8 cellular contexts compared by ENCODE assay signal in the genomic region with DNA sequence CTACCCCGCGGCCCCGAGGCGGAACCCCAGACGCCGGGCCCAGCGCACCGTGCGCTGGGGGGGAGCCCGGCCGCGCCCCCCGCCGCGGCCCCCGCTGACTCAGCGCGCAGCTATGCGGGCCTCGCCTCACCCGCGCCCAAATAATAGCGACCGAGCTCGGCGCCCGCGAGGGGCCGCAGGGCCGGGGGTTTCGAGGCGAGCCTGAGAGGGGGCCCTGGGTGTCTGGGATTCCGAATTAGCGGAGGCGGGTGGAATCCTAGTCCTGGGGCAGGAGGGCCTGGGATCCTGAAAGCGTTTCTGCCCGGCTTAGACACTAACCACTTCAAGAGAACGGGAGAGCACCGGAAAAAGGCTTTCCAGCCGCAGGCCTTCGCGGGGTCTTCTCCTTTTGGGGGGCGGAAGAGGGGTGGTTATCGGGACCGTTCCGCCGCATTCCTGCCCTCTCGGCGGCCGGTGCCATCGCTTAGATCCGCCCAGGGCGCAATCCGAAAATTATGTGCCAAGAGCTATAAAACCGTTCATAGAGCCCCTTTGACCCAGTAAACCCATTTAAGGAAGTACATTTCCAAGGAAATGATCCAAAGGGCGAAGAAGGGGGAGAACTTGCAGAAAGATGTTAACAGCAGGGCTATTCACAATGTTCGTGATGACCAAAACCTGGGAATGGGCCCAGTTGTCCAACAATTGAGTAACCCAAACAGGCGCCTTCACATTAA. TPM values are rescaled to one million over a fixed set of nuclear protein-coding genes. Genes with fewer than 3 reads are reported as not detected.
A peak's percentile ranks its signal among the peaks of the same experiment; 100 is the strongest.
DNase-seq lines count a peak whose midpoint lies in the region; ATAC-seq, FAIRE-seq and TF ChIP-seq lines count a peak whose summit lies in the region.

No MANE protein-coding gene starts in this region.

- 2% methylated on average over 39 of the region's 58 CpGs for WGBS in smooth muscle cell (ENCODE audit: low lambda C conversion rate)

- peak; percentile 8 for DNase-seq in stimulated activated CD4-positive, alpha-beta T cell treated with anti-CD3 and anti-CD28 coated beads, Interleukin-1b, Interleukin-23, amount 100 ng/mL, for 48 hours
- no peak for DNase-seq in stimulated activated CD4-positive, alpha-beta T cell treated with anti-CD3 and anti-CD28 coated beads, Interleukin-15, amount 100 ng/mL, for 24 hours
- DNase-seq in RWPE1 (ENCODE audit: low spot score), result peak; percentile 64
- peak; percentile 21 for DNase-seq in bronchial epithelial cell (ENCODE audit: low read depth)
- DNase-seq in keratinocyte (ENCODE audit: low read depth, low spot score), result peak; percentile 26
- DNase-seq in smooth muscle cell (lab: John Stamatoyannopoulos, UW; ENCODE audit: unreplicated experiment), result peak; percentile 79
- DNase-seq in NCI-H446 treated with DMSO at 0.1 percent for 48 hours (lab: John Stamatoyannopoulos, UW), result no peak

- peaks cover 38% of the 10 kb centered on the region for H3K79me2 ChIP-seq in keratinocyte (ENCODE audit: control insufficient read depth, insufficient read depth, low read length)
- H3K79me2 ChIP-seq in smooth muscle cell (ENCODE audit: low read depth), result peaks cover 35% of the 10 kb centered on the region

- POLR2A ChIA-PET in RWPE1 (lab: Yijun Ruan, JAX; ENCODE audit: low non-redundant PET), result interaction anchor here (1.2 kb wide), 1 partner anchor 29 kb away, joined by 5 read pairs; no protein-coding TSS in a partner anchor

- peak overlapping the region; percentile 86 for H3K9ac ChIP-seq in keratinocyte (ENCODE audit: control insufficient read depth, extremely low read depth, insufficient read depth, low read length)
- peak overlapping the region; percentile 86 for H3K9ac ChIP-seq in smooth muscle cell (ENCODE audit: low read depth)

- no peaks in the 10 kb centered on the region for H3K9me1 ChIP-seq in keratinocyte (ENCODE audit: control insufficient read depth, extremely low read depth, insufficient read depth, low read length)

- H3K36me3 ChIP-seq in bronchial epithelial cell (ENCODE audit: control insufficient read depth, insufficient read depth, low read length) (no peaks in the 10 kb centered on the region), keratinocyte (ENCODE audit: control insufficient read depth in 2 of 2, extremely low read depth in 1 of 2, insufficient read depth in 2 of 2, low read length in 2 of 2) (no peaks in the 10 kb centered on the region), smooth muscle cell (ENCODE audit: low read depth) (no peaks in the 10 kb centered on the region)

- TF ChIP-seq CTCF in RWPE1 (conservative IDR thresholded peaks at IDR 0.05; ENCODE audit: low read depth) (no peak), bronchial epithelial cell (IDR thresholded peaks at IDR 0.05; ENCODE audit: insufficient read depth, low read length, severe bottlenecking) (no peak), keratinocyte (optimal IDR thresholded peaks at IDR 0.05 in 1 of 3, IDR thresholded peaks at IDR 0.05 in 1 of 3, conservative IDR thresholded peaks at IDR 0.05 in 1 of 3; ENCODE audit: extremely low read depth in 1 of 3, insufficient read depth in 2 of 3, low read length in 3 of 3) (no peak), smooth muscle cell (IDR thresholded peaks at IDR 0.05; ENCODE audit: borderline replicate concordance, insufficient read depth, poor library complexity, severe bottlenecking) (no peak)

- H3K27ac ChIP-seq in RWPE1, result peak overlapping the region; percentile 100
- H3K27ac ChIP-seq in keratinocyte (ENCODE audit: control insufficient read depth, insufficient read depth, low read length), result peak overlapping the region; percentile 89
- H3K27ac ChIP-seq in smooth muscle cell (ENCODE audit: low read depth), result peak overlapping the region; percentile 97

- peak; percentile 37 for ATAC-seq in HG03045 (IDR thresholded peaks at IDR 0.05; ENCODE audit: unreplicated experiment)

- H3K4me1 ChIP-seq in keratinocyte (ENCODE audit: control insufficient read depth, extremely low read depth, insufficient read depth, low read length) (peaks cover 12% of the 10 kb centered on the region), smooth muscle cell (ENCODE audit: low read depth) (peaks cover 31% of the 10 kb centered on the region)

- H3K4me2 ChIP-seq in keratinocyte (ENCODE audit: control insufficient read depth, extremely low read depth, insufficient read depth, low read depth, low read length) (peak overlapping the region; percentile 88), smooth muscle cell (peak overlapping the region; percentile 90)

- no peaks in the 10 kb centered on the region for H3K9me3 ChIP-seq in keratinocyte (ENCODE audit: control insufficient read depth, low read depth, low read length)
- no peaks in the 10 kb centered on the region for H3K9me3 ChIP-seq in smooth muscle cell (replicated peaks; ENCODE audit: low read depth)

- H2AFZ ChIP-seq in keratinocyte (ENCODE audit: control insufficient read depth, low read length) (peak overlapping the region; percentile 78), smooth muscle cell (ENCODE audit: low read depth) (peak overlapping the region; percentile 80)

- H3K4me3 ChIP-seq in bronchial epithelial cell (ENCODE audit: low read depth, low read length) (peak overlapping the region; percentile 72), keratinocyte (ENCODE audit: control insufficient read depth in 2 of 3, extremely low read depth in 1 of 3, insufficient read depth in 2 of 3, low read depth in 1 of 3, low read length in 3 of 3) (peak overlapping the region; percentile 61 to 96 (median 67)), smooth muscle cell (peak overlapping the region; percentile 59)

- dilution Hi-C loops in keratinocyte (cut with MboI; ENCODE audit: extremely low pct_ligation_motif_present, low sequenced_read_pairs), result no loop called here

- CTCF ChIA-PET in RWPE1 (lab: Yijun Ruan, JAX), result interaction anchor here (0.6 kb wide), 1 partner anchor 1920 kb away, joined by 3 read pairs; no protein-coding TSS in a partner anchor

- peaks cover 15% of the 10 kb centered on the region for H3F3A ChIP-seq in smooth muscle cell (ENCODE audit: low read depth)

- H3K27me3 ChIP-seq in bronchial epithelial cell (ENCODE audit: control insufficient read depth, insufficient read depth, low read length) (no peaks in the 10 kb centered on the region), keratinocyte (ENCODE audit: control insufficient read depth, extremely low read depth, insufficient read depth, low read length) (no peaks in the 10 kb centered on the region), smooth muscle cell (ENCODE audit: low read depth) (no peaks in the 10 kb centered on the region)

- FAIRE-seq in bronchial epithelial cell (lab: Jason Lieb, UNC) (no peak), keratinocyte (lab: Jason Lieb, UNC) (no peak)

- H4K20me1 ChIP-seq in keratinocyte (ENCODE audit: control insufficient read depth, extremely low read depth, insufficient read depth, low read length) (peaks cover 8% of the 10 kb centered on the region), smooth muscle cell (ENCODE audit: low read depth) (peaks cover 34% of the 10 kb centered on the region)

RNA-seq across cellular contexts. Expression of a gene that starts 0.7 kb away (rescaled TPM):
- total RNA-seq in bronchial epithelial cell (20.0 and 20.7 TPM in 2 replicates), smooth muscle cell (45.5 and 56.2 TPM in 2 replicates)
- polyA plus RNA-seq in keratinocyte (6.1 to 12.6 TPM (median 7.8 TPM) in 3 replicates), smooth muscle cell (27.2 and 42.4 TPM in 2 replicates)
- polyA plus RNA-seq in keratinocyte (2011; ENCODE audit: low read depth), result 54.1 TPM
- polyA plus RNA-seq in keratinocyte (2011; cell fraction: cytosol; rRNA removed), result 6.1 and 9.9 TPM in 2 replicates
- 10.9 and 14.1 TPM in 2 replicates for polyA plus RNA-seq in keratinocyte (2011; cell fraction: nucleus; rRNA removed)
- polyA plus RNA-seq in keratinocyte (2012; ENCODE audit: low replicate concordance), result 7.1 and 16.7 TPM in 2 replicates
- 5.1 to 35.5 TPM (median 8.1 TPM) in 3 replicates for polyA minus RNA-seq in keratinocyte
- 12.3 TPM for polyA minus RNA-seq in keratinocyte (2011; cell fraction: cytosol; rRNA and poly(A)+ RNA removed)
- polyA minus RNA-seq in keratinocyte (2011; cell fraction: nucleus; rRNA and poly(A)+ RNA removed), result 14.0 and 38.4 TPM in 2 replicates

Comparison
In these comparisons a context has a peak if more than half of its experiments do, and no peak if none do; other contexts are left out.
1. DNase-seq: peak in stimulated activated CD4-positive, alpha-beta T cell treated with anti-CD3 and anti-CD28 coated beads, Interleukin-1b, Interleukin-23, amount 100 ng/mL, for 48 hours (single experiment), RWPE1 (single experiment), bronchial epithelial cell (single experiment), keratinocyte (single experiment) and smooth muscle cell (single experiment); none in stimulated activated CD4-positive, alpha-beta T cell treated with anti-CD3 and anti-CD28 coated beads, Interleukin-15, amount 100 ng/mL, for 24 hours (single experiment) and NCI-H446 treated with DMSO at 0.1 percent for 48 hours (single experiment).
2. Peak in every context shown above with its lines, with median percentiles within 50 percentile points of each other: H3K27ac ChIP-seq and H3K4me3 ChIP-seq.